ENCODE assay signal across 7 cellular contexts in the genomic region with DNA sequence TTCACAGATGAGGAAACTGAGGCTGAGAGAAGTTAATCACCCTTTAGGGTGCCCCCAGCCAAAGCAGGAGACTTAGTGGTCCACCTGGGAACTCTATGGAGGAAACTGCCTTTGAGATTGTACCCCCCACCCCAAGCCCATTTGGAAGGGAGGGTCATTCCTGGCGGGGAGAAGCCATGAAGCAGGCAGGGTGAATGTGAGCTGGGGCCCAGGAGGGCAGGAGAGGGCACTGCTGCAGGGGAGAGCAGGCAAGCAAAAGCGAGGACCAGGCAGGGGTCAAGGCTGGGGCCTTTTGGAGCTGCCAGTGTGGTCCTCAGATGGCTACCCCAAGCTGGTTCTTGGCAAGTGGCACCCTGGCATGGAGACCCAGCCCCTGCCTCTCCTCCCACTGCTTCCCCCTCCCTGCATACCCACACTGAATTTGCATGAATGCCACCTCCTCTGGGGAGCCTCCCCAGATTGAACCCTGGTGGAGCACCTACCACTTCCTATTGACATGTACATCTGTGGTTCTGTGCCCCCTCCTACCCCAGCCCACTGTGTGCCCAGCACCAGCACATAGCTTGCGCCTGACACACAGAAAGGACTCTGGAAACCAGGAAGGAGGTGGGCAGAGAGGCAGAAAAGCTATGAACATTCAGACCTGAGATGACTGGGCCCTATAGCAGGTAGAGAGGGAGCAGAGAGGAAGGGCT. TPM values are rescaled to one million over a fixed set of nuclear protein-coding genes. Genes with fewer than 3 reads are reported as not detected.
DNase-seq lines count a peak whose midpoint lies in the region; ATAC-seq and TF ChIP-seq lines count a peak whose summit lies in the region.

No MANE protein-coding gene starts in this region.

- H3K27me3 ChIP-seq in HL-60 (ENCODE audit: insufficient read depth, poor library complexity, severe bottlenecking) (no peaks in the 10 kb centered on the region), right atrium auricular region (no peaks in the 10 kb centered on the region), SK-N-SH (ENCODE audit: insufficient read depth) (peaks cover 3% of the 10 kb centered on the region)

- no peak overlapping the region for H3K9ac ChIP-seq in SK-N-SH

- CTCF ChIA-PET in SK-N-SH (lab: Yijun Ruan, JAX) = interaction anchor here (0.7 to 8.0 kb wide), 10 partner anchors 9 to 121 kb away, joined by 3 to 100 read pairs (median 4); a partner anchor contains a TSS

- POLR2A ChIA-PET in SK-N-SH (lab: Yijun Ruan, JAX) = interaction anchor here (0.5 kb wide), 1 partner anchor 133 kb away, joined by 3 read pairs; no protein-coding TSS in a partner anchor

- H3K27ac ChIP-seq in HL-60 (replicated peaks) (peak overlapping the region; percentile 93), right atrium auricular region (peak overlapping the region; percentile 81 to 83), SK-N-SH (ENCODE audit: low read depth in 2 of 2, low read length in 1 of 2) (no peak overlapping the region)

- no peak for ATAC-seq in stimulated activated naive CD8-positive, alpha-beta T cell treated with anti-CD3 and anti-CD28 coated beads, Interleukin-15, Interleukin-2, amounts not matched to agents 100 U/mL and 50 U/mL, for 24 hours

- TF ChIP-seq CTCF in HL-60 (IDR thresholded peaks at IDR 0.05; ENCODE audit: insufficient read depth, low read length) (no peak), right atrium auricular region (IDR thresholded peaks at IDR 0.05) (no peak), SK-N-SH (IDR thresholded peaks at IDR 0.05) (no peak)

- TF ChIP-seq RAD21 in SK-N-SH (IDR thresholded peaks at IDR 0.05; ENCODE audit: low read length) = no peak

- 100% methylated on average over 3 of the region's 3 CpGs for WGBS in SK-N-SH (ENCODE audit: low lambda C conversion rate)

- no peak overlapping the region for H3K4me2 ChIP-seq in SK-N-SH

- H3K4me1 ChIP-seq in right atrium auricular region = peaks cover 2 to 85% of the 10 kb centered on the region in 2 donors
- H3K4me1 ChIP-seq in SK-N-SH (ENCODE audit: control insufficient read depth in 1 of 2, insufficient read depth in 2 of 2, low read depth in 1 of 2, low read length in 1 of 2) = peaks cover 4 to 39% of the 10 kb centered on the region in 2 experiments; a peak in 1 of 4 replicates

- no peaks in the 10 kb centered on the region for H3F3A ChIP-seq in SK-N-SH (replicated peaks; ENCODE audit: insufficient read depth)

- H2AFZ ChIP-seq in SK-N-SH (ENCODE audit: low read depth) = no peak overlapping the region

- H3K79me2 ChIP-seq in SK-N-SH (ENCODE audit: insufficient read depth) = no peaks in the 10 kb centered on the region

- H3K9me2 ChIP-seq in SK-N-SH = no peaks in the 10 kb centered on the region

- H3K4me3 ChIP-seq in HL-60 (replicated peaks; ENCODE audit: insufficient read depth, low read length) (no peak overlapping the region; the same call in 1 of the 2 replicates), right atrium auricular region (no peak overlapping the region), SK-N-SH (ENCODE audit: low read depth in 2 of 2, low read length in 1 of 2) (no peak overlapping the region)

- no peaks in the 10 kb centered on the region for H4K20me1 ChIP-seq in SK-N-SH (ENCODE audit: insufficient read depth)

- H3K9me3 ChIP-seq in right atrium auricular region = no peaks in the 10 kb centered on the region
- H3K9me3 ChIP-seq in SK-N-SH = no peaks in the 10 kb centered on the region

- peak in 1 of 2 experiments; percentile 71 for DNase-seq in HL-60 (ENCODE audit: low read depth in 1 of 2, low spot score in 1 of 2)
- DNase-seq in activated CD4-positive, alpha-beta T cell treated with anti-CD3 and anti-CD28 coated beads, Interleukin-2, amount 50 U/mL, for 1 hour = peak; percentile 43
- no peak for DNase-seq in right atrium auricular region (ENCODE audit: low spot score)
- peak; percentile 66 for DNase-seq in stimulated activated naive CD8-positive, alpha-beta T cell treated with anti-CD3 and anti-CD28 coated beads, Interleukin-15, Interleukin-2, amounts not matched to agents 100 U/mL and 50 U/mL, for 24 hours
- DNase-seq in dermis blood vessel endothelial cell = no peak
- no peak for DNase-seq in SK-N-SH
- no peak for DNase-seq in NCI-H446 treated with DMSO at 0.1 percent for 48 hours (lab: John Stamatoyannopoulos, UW)

- no peak for TF ChIP-seq EP300 in SK-N-SH (IDR thresholded peaks at IDR 0.05; ENCODE audit: borderline replicate concordance in 1 of 2, low read depth in 1 of 2, low read length in 1 of 2)

- peaks cover 12% of the 10 kb centered on the region for H3K36me3 ChIP-seq in right atrium auricular region
- H3K36me3 ChIP-seq in SK-N-SH (replicated peaks in 1 of 2; ENCODE audit: control insufficient read depth in 1 of 2, insufficient read depth in 2 of 2, low read length in 1 of 2) = no peaks in the 10 kb centered on the region

TF ChIP-seq in SK-N-SH, 30 proteins besides CTCF, POLR2A, EP300 and RAD21 (continues in another document):
- TF ChIP-seq, protein P1, sequence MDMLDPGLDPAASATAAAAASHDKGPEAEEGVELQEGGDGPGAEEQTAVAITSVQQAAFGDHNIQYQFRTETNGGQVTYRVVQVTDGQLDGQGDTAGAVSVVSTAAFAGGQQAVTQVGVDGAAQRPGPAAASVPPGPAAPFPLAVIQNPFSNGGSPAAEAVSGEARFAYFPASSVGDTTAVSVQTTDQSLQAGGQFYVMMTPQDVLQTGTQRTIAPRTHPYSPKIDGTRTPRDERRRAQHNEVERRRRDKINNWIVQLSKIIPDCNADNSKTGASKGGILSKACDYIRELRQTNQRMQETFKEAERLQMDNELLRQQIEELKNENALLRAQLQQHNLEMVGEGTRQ (IDR thresholded peaks at IDR 0.05; ENCODE audit: borderline replicate concordance, low read depth, low read length) = no peak
- TF ChIP-seq MXI1 (IDR thresholded peaks at IDR 0.05; ENCODE audit: low read depth, low read length) (no peak), NRF1 (IDR thresholded peaks at IDR 0.05; ENCODE audit: low read depth, low read length) (no peak), RFX5 (IDR thresholded peaks at IDR 0.05; ENCODE audit: low read length) (no peak), EZH2phosphoT487 (IDR thresholded peaks at IDR 0.05; ENCODE audit: borderline replicate concordance, low read depth) (no peak), TEAD4 (IDR thresholded peaks at IDR 0.05; ENCODE audit: borderline replicate concordance, insufficient read depth) (no peak), SIN3A (IDR thresholded peaks at IDR 0.05; ENCODE audit: borderline replicate concordance, low read depth, low read length) (no peak)
- TF ChIP-seq, protein P2, sequence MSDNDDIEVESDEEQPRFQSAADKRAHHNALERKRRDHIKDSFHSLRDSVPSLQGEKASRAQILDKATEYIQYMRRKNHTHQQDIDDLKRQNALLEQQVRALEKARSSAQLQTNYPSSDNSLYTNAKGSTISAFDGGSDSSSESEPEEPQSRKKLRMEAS (IDR thresholded peaks at IDR 0.05; ENCODE audit: low read depth) = no peak
- TF ChIP-seq, protein P3, sequence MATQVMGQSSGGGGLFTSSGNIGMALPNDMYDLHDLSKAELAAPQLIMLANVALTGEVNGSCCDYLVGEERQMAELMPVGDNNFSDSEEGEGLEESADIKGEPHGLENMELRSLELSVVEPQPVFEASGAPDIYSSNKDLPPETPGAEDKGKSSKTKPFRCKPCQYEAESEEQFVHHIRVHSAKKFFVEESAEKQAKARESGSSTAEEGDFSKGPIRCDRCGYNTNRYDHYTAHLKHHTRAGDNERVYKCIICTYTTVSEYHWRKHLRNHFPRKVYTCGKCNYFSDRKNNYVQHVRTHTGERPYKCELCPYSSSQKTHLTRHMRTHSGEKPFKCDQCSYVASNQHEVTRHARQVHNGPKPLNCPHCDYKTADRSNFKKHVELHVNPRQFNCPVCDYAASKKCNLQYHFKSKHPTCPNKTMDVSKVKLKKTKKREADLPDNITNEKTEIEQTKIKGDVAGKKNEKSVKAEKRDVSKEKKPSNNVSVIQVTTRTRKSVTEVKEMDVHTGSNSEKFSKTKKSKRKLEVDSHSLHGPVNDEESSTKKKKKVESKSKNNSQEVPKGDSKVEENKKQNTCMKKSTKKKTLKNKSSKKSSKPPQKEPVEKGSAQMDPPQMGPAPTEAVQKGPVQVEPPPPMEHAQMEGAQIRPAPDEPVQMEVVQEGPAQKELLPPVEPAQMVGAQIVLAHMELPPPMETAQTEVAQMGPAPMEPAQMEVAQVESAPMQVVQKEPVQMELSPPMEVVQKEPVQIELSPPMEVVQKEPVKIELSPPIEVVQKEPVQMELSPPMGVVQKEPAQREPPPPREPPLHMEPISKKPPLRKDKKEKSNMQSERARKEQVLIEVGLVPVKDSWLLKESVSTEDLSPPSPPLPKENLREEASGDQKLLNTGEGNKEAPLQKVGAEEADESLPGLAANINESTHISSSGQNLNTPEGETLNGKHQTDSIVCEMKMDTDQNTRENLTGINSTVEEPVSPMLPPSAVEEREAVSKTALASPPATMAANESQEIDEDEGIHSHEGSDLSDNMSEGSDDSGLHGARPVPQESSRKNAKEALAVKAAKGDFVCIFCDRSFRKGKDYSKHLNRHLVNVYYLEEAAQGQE (IDR thresholded peaks at IDR 0.05; ENCODE audit: low read depth, low read length) = no peak

RNA-seq across cellular contexts. Expression of a gene that starts 1.0 kb away (rescaled TPM):
- total RNA-seq in right atrium auricular region (10 to 100 TPM in 1 of 2 donors, 1 to 10 TPM in 1; 7.5 to 41.3 TPM), dermis blood vessel endothelial cell (69.6 and 70.2 TPM in 2 replicates)
- 3.8 and 5.5 TPM in 2 replicates for polyA plus RNA-seq in SK-N-SH (2012; rRNA removed)
- polyA plus RNA-seq in SK-N-SH (2012; cell fraction: cytosol; rRNA removed) = 1.9 and 2.8 TPM in 2 replicates
- polyA plus RNA-seq in SK-N-SH (2012; cell fraction: nucleus; rRNA removed) = 15.2 and 17.5 TPM in 2 replicates

RNA-seq across cellular contexts. Expression of a gene that starts 1.0 kb away (rescaled TPM):
- 1 to 10 TPM; 1.0 to 2.6 TPM for total RNA-seq in right atrium auricular region
- 0.14 and 0.34 TPM in 2 replicates for total RNA-seq in dermis blood vessel endothelial cell
- polyA plus RNA-seq in SK-N-SH (2012; rRNA removed) = 0.15 and 0.18 TPM in 2 replicates
- polyA plus RNA-seq in SK-N-SH (2012; cell fraction: cytosol; rRNA removed) = 0.01 TPM in 1 of 2 replicates, not detected in the other
- 0.04 and 0.11 TPM in 2 replicates for polyA plus RNA-seq in SK-N-SH (2012; cell fraction: nucleus; rRNA removed)

RNA-seq across cellular contexts. Expression of a gene that starts 16.7 kb away (rescaled TPM):
- total RNA-seq in right atrium auricular region (not detected), dermis blood vessel endothelial cell (not detected in 2 replicates)
- polyA plus RNA-seq in SK-N-SH (2012; rRNA removed) = not detected in 2 replicates
- polyA plus RNA-seq in SK-N-SH (2012; cell fraction: cytosol; rRNA removed) = not detected in 2 replicates
- not detected in 2 replicates for polyA plus RNA-seq in SK-N-SH (2012; cell fraction: nucleus; rRNA removed)

RNA-seq across cellular contexts. Expression of a gene that starts 38.8 kb away (rescaled TPM):
- total RNA-seq in right atrium auricular region = 100 to 1,000 TPM in 1 of 2 donors, 10 to 100 TPM in 1; 52.8 to 129 TPM
- 48.0 and 54.0 TPM in 2 replicates for total RNA-seq in dermis blood vessel endothelial cell
- 160 and 181 TPM in 2 replicates for polyA plus RNA-seq in SK-N-SH (2012; rRNA removed)
- polyA plus RNA-seq in SK-N-SH (2012; cell fraction: cytosol; rRNA removed) = 76.9 and 109 TPM in 2 replicates
- polyA plus RNA-seq in SK-N-SH (2012; cell fraction: nucleus; rRNA removed) = 103 and 110 TPM in 2 replicates

RNA-seq across cellular contexts. Expression of a gene that starts 57.3 kb away (rescaled TPM):
- 1 to 10 TPM; 2.2 TPM for total RNA-seq in right atrium auricular region
- 98.7 and 170 TPM in 2 replicates for total RNA-seq in dermis blood vessel endothelial cell
- 70.7 and 112 TPM in 2 replicates for polyA plus RNA-seq in SK-N-SH (2012; rRNA removed)
- 42.3 and 61.2 TPM in 2 replicates for polyA plus RNA-seq in SK-N-SH (2012; cell fraction: cytosol; rRNA removed)
- polyA plus RNA-seq in SK-N-SH (2012; cell fraction: nucleus; rRNA removed) = 46.5 and 61.3 TPM in 2 replicates

Comparison
In these comparisons a context has a peak if more than half of its experiments do, and no peak if none do; other contexts are left out.
1. DNase-seq: peak in activated CD4-positive, alpha-beta T cell treated with anti-CD3 and anti-CD28 coated beads, Interleukin-2, amount 50 U/mL, for 1 hour (single experiment) and stimulated activated naive CD8-positive, alpha-beta T cell treated with anti-CD3 and anti-CD28 coated beads, Interleukin-15, Interleukin-2, amounts not matched to agents 100 U/mL and 50 U/mL, for 24 hours (single experiment); none in right atrium auricular region (single experiment), dermis blood vessel endothelial cell (single experiment), SK-N-SH (single experiment) and NCI-H446 treated with DMSO at 0.1 percent for 48 hours (single experiment).
2. H3K27ac ChIP-seq: peak in HL-60 (single experiment) and right atrium auricular region (2 of 2); none in SK-N-SH (0 of 2).